ENCODE assay signal across 8 cellular contexts in the genomic region with DNA sequence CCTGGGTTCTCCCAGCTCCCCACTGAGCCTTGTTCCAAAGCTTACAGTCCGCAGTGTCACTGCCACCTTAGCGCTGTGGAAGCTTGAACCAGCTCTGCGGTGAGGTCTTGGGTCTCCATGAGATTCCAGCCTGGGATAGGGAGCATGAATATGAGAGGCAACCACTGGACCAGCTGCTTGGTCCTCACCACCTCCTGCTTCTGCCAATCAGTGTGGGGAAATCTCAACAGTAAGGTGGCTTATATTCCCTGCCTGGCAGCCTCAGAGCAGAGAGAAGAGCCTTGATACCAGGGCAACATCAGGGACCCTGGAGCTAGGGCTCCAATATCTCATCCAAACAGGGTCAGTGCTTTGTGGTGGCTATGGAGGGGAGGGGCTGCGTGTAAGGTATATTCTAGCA. TPM values are rescaled to one million over a fixed set of nuclear protein-coding genes. Genes with fewer than 3 reads are reported as not detected.
DNase-seq lines count a peak whose midpoint lies in the region; ATAC-seq and TF ChIP-seq lines count a peak whose summit lies in the region.

No MANE protein-coding gene starts in this region.

- peak overlapping the region; percentile 96 for H2BK5ac ChIP-seq in IMR-90 (ENCODE audit: low read depth, low read length, poor library complexity, severe bottlenecking)

- H4K91ac ChIP-seq in IMR-90 (ENCODE audit: insufficient read depth, low read depth, low read length): peak overlapping the region; percentile 97

- peak overlapping the region; percentile 37 for H4K5ac ChIP-seq in IMR-90 (ENCODE audit: low read depth, low read length)

- peak overlapping the region; percentile 21; the same call in 2 of the 3 replicates for H2BK15ac ChIP-seq in IMR-90 (ENCODE audit: low read depth, low read length)

- H3K9ac ChIP-seq in IMR-90 (ENCODE audit: low read depth, low read length) (peak overlapping the region; percentile 88), mucosa of stomach (ENCODE audit: low read length) (peak overlapping the region; percentile 82)

- H3K27me3 ChIP-seq in BJ (ENCODE audit: control insufficient read depth, insufficient read depth, low read length): no peaks in the 10 kb centered on the region
- no peaks in the 10 kb centered on the region for H3K27me3 ChIP-seq in IMR-90 (ENCODE audit: control insufficient read depth, insufficient read depth, low read length)
- no peaks in the 10 kb centered on the region for H3K27me3 ChIP-seq in mucosa of stomach (ENCODE audit: control insufficient read depth, insufficient read depth, low read length)

- BruUV-seq in IMR-90 (replicated peaks; lab: Mats Ljungman, UMichigan): no TSS peak

- peak overlapping the region; percentile 99 for H2AK9ac ChIP-seq in IMR-90 (replicated peaks; ENCODE audit: low read depth, low read length, poor library complexity)

- in situ Hi-C loops in IMR-90 (cut with MboI; ENCODE audit: low sequenced_read_pairs): loop anchor here (5.0 kb wide), 1 partner anchor 143 kb away; no protein-coding TSS in a partner anchor

- TF ChIP-seq POLR2A in IMR-90 (IDR thresholded peaks at IDR 0.05; ENCODE audit: low read depth, low read length): peak; percentile 27; the same call in 1 of the 2 replicates

- H4K20me1 ChIP-seq in IMR-90 (ENCODE audit: insufficient read depth, low read length): peaks cover 55% of the 10 kb centered on the region

- H2AK5ac ChIP-seq in IMR-90 (ENCODE audit: low read depth, low read length): peak overlapping the region; percentile 84

- H3K14ac ChIP-seq in IMR-90 (replicated peaks; ENCODE audit: low read depth, low read length): peak overlapping the region; percentile 97

- TF ChIP-seq CTCF in BJ (IDR thresholded peaks at IDR 0.05; ENCODE audit: insufficient read depth, low read depth, low read length) (no peak), IMR-90 (conservative IDR thresholded peaks at IDR 0.05; ENCODE audit: low read depth, low read length) (no peak)

- POLR2A ChIA-PET in BJ (lab: Charles Lee): interaction anchor here (0.5 to 1.6 kb wide), 2 partner anchors 103 to 163 kb away, joined by 3 to 4 read pairs; no protein-coding TSS in a partner anchor
- POLR2A ChIA-PET in IMR-90 (lab: Charles Lee; ENCODE audit: unreplicated experiment): interaction anchor here (0.6 to 4.9 kb wide), 9 partner anchors 35 to 213 kb away, joined by 3 to 44 read pairs (median 4); no protein-coding TSS in a partner anchor

- H3K36me3 Mint-ChIP-seq in central memory CD8-positive, alpha-beta T cell (ENCODE audit: insufficient read depth): peaks cover 54% of the 10 kb centered on the region

- peak overlapping the region; percentile 44; the same call in 1 of the 2 replicates for H2BK20ac ChIP-seq in IMR-90 (ENCODE audit: low read depth, low read length)

- DNase-seq in BJ (ENCODE audit: low read depth) (no peak), IMR-90 (no peak), NCI-H526 (lab: John Stamatoyannopoulos, UW) (no peak), NCI-H510A treated with DMSO at 0.1 percent for 48 hours (lab: John Stamatoyannopoulos, UW) (no peak), head of caudate nucleus (no peak)
- DNase-seq in central memory CD8-positive, alpha-beta T cell (ENCODE audit: low spot score in 2 of 2): no peak

- H3K4me3 ChIP-seq in BJ (ENCODE audit: low read depth, low read length): peak overlapping the region; percentile 95
- H3K4me3 ChIP-seq in IMR-90 (ENCODE audit: insufficient read depth, low read depth, low read length): peak overlapping the region; percentile 74
- peak overlapping the region; percentile 75 for H3K4me3 ChIP-seq in mucosa of stomach (ENCODE audit: low read length)

- H3K27me3 Mint-ChIP-seq in central memory CD8-positive, alpha-beta T cell: no peaks in the 10 kb centered on the region

- H3K23ac ChIP-seq in IMR-90 (ENCODE audit: low read depth, low read length): peak overlapping the region; percentile 97

- intact Hi-C loops in IMR-90 (cut with micrococcal nuclease) (loop anchor here (1.0 to 10.0 kb wide), 6 partner anchors 57 to 555 kb away; no protein-coding TSS in a partner anchor), head of caudate nucleus (cut with DNase I) (no loop called here)

- peaks cover 19% of the 10 kb centered on the region for H3K9me1 ChIP-seq in IMR-90 (ENCODE audit: insufficient read depth, low read length)

- peak overlapping the region; percentile 97 for H3K56ac ChIP-seq in IMR-90 (ENCODE audit: extremely low read depth, insufficient read depth, low read length)

- TF ChIP-seq RAD21 in IMR-90 (IDR thresholded peaks at IDR 0.05; ENCODE audit: low read length): no peak

- H3K4me3 Mint-ChIP-seq in central memory CD8-positive, alpha-beta T cell: peak overlapping the region; percentile 87

- H2BK120ac ChIP-seq in IMR-90 (ENCODE audit: low read depth, low read length): peak overlapping the region; percentile 88

- peak overlapping the region; percentile 94 for H2AFZ ChIP-seq in IMR-90 (replicated peaks; ENCODE audit: low read length, poor library complexity)

- CTCF ChIA-PET in BJ (lab: Yijun Ruan, JAX) (interaction anchor here (0.7 to 3.1 kb wide), 6 partner anchors 11 to 252 kb away, joined by 3 to 9 read pairs (median 3); no protein-coding TSS in a partner anchor), IMR-90 (lab: Yijun Ruan, JAX) (interaction anchor here (1.7 kb wide), 1 partner anchor 109 kb away, joined by 4 read pairs; no protein-coding TSS in a partner anchor)

- H3K4me1 ChIP-seq in IMR-90 (ENCODE audit: control insufficient read depth, insufficient read depth, low read length) (peaks cover 23% of the 10 kb centered on the region), mucosa of stomach (ENCODE audit: control insufficient read depth, insufficient read depth, low read length) (peaks cover 42% of the 10 kb centered on the region)

- no peaks in the 10 kb centered on the region for H3K9me3 ChIP-seq in IMR-90 (ENCODE audit: control insufficient read depth, insufficient read depth, low read length)
- no peaks in the 10 kb centered on the region for H3K9me3 ChIP-seq in mucosa of stomach (ENCODE audit: control insufficient read depth, low read length)

- peak overlapping the region; percentile 87 for H3K18ac ChIP-seq in IMR-90 (ENCODE audit: low read depth, low read length)

- H3K4ac ChIP-seq in IMR-90 (ENCODE audit: low read depth, low read length): peak overlapping the region; percentile 98

- peak overlapping the region; percentile 65 to 85 for H4K8ac ChIP-seq in IMR-90 (ENCODE audit: low read depth in 2 of 2, low read length in 2 of 2)

- dilution Hi-C loops in IMR-90 (cut with HindIII; ENCODE audit: low sequenced_read_pairs, unreplicated experiment): no loop called here

- H3K79me1 ChIP-seq in IMR-90 (ENCODE audit: low read depth in 1 of 2, low read length in 2 of 2): peaks cover 7 to 42% of the 10 kb centered on the region in 2 experiments; a peak in 3 of 4 replicates

- no peaks in the 10 kb centered on the region for H3K9me3 Mint-ChIP-seq in central memory CD8-positive, alpha-beta T cell

- no peaks in the 10 kb centered on the region for H3K36me3 ChIP-seq in BJ (ENCODE audit: control insufficient read depth, insufficient read depth, low read length)
- peaks cover 23% of the 10 kb centered on the region for H3K36me3 ChIP-seq in IMR-90 (ENCODE audit: control insufficient read depth, insufficient read depth, low read length)
- no peaks in the 10 kb centered on the region for H3K36me3 ChIP-seq in mucosa of stomach (ENCODE audit: control insufficient read depth, insufficient read depth, low read length)

- peak overlapping the region; percentile 75 for H3K27ac Mint-ChIP-seq in central memory CD8-positive, alpha-beta T cell (ENCODE audit: low read depth)

- peak overlapping the region; percentile 97 for H3K27ac ChIP-seq in IMR-90 (ENCODE audit: insufficient read depth, low read length)

- peaks cover 50% of the 10 kb centered on the region for H3K4me1 Mint-ChIP-seq in central memory CD8-positive, alpha-beta T cell

- peak overlapping the region; percentile 90 for H3K4me2 ChIP-seq in IMR-90 (ENCODE audit: low read depth, low read length)

- WGBS in IMR-90 (ENCODE audit: extremely low coverage in 2 of 2, insufficient read length in 1 of 2), 2 experiments: no CpG with 5 or more reads among the region's 4 CpGs

- 0 out of 2 replicates have a peak, but pooled peaks have one; percentile 2 for ATAC-seq in IMR-90 (ENCODE audit: low read depth)
- no peak for ATAC-seq in central memory CD8-positive, alpha-beta T cell (replicated peaks; ENCODE audit: extremely low read depth, poor library complexity, severe bottlenecking)
- ATAC-seq in GM19328 (IDR thresholded peaks at IDR 0.05; ENCODE audit: unreplicated experiment): no peak

TF ChIP-seq in IMR-90, 13 proteins besides CTCF, POLR2A, EP300 and RAD21 (continues in another document):
- TF ChIP-seq RCOR1 (IDR thresholded peaks at IDR 0.05; ENCODE audit: insufficient replicate concordance, low read length) (no peak), CEBPB (IDR thresholded peaks at IDR 0.05; ENCODE audit: low read depth, low read length) (no peak), MAFK (IDR thresholded peaks at IDR 0.05; ENCODE audit: low read depth, low read length) (no peak), RFX5 (IDR thresholded peaks at IDR 0.05; ENCODE audit: low read depth, low read length) (no peak), BHLHE40 (IDR thresholded peaks at IDR 0.05; ENCODE audit: low read depth, low read length) (no peak), MXI1 (IDR thresholded peaks at IDR 0.05; ENCODE audit: borderline replicate concordance, low read depth, low read length) (no peak), CHD1 (IDR thresholded peaks at IDR 0.05; ENCODE audit: low read depth, low read length) (no peak), FOS (IDR thresholded peaks at IDR 0.05; ENCODE audit: low read depth, low read length) (no peak), SMC3 (IDR thresholded peaks at IDR 0.05; ENCODE audit: low read depth, low read length) (no peak)
- TF ChIP-seq, protein P1, sequence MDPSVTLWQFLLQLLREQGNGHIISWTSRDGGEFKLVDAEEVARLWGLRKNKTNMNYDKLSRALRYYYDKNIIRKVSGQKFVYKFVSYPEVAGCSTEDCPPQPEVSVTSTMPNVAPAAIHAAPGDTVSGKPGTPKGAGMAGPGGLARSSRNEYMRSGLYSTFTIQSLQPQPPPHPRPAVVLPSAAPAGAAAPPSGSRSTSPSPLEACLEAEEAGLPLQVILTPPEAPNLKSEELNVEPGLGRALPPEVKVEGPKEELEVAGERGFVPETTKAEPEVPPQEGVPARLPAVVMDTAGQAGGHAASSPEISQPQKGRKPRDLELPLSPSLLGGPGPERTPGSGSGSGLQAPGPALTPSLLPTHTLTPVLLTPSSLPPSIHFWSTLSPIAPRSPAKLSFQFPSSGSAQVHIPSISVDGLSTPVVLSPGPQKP (IDR thresholded peaks at IDR 0.05; ENCODE audit: borderline replicate concordance, low read depth, low read length): no peak

RNA-seq across cellular contexts. Expression of a gene that starts 0.9 kb away (rescaled TPM):
- polyA plus RNA-seq in BJ (2011; rRNA removed) (794 and 1,200 TPM in 2 replicates), IMR-90 (2012; rRNA removed) (947 and 1,094 TPM in 2 replicates)
- polyA minus RNA-seq in BJ (2011; rRNA and poly(A)+ RNA removed): 596 and 791 TPM in 2 replicates
- total RNA-seq in IMR-90 (2012; rRNA removed): 341 and 357 TPM in 2 replicates
- polyA plus RNA-seq in IMR-90 (2012; cell fraction: cytosol; rRNA removed): 502 and 1,091 TPM in 2 replicates
- 461 and 652 TPM in 2 replicates for polyA plus RNA-seq in IMR-90 (2012; cell fraction: nucleus; rRNA removed; ENCODE audit: low replicate concordance)
